Comparison of ENCODE assay signal across 11 cellular contexts in the genomic region with DNA sequence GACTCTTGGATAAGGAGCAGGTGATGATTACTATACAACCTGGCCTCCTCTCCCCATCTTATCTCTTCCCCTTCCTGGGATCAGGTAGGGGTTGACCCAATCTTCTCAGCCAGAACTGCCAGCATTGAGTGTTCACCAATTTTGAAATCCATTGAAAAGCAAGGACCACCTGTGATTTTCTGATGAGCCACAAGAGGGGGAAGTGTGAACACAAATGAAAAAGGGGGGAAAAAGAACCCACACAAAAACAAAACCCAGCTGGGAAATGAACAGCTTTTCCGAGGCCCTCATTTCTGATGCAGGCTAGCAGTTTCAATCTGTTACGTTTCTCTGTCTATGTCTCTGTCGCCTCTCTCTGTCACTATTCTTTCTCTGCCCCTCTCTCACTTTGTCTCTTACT.
DNase-seq lines count a peak whose midpoint lies in the region; ATAC-seq and TF ChIP-seq lines count a peak whose summit lies in the region.
"Had no signal": no experiment of that assay in that cellular context is flagged by ENCODE, and none has a peak within 500 bp of the region (broad histone marks: within the 10 kb centered on the region; RNA-seq: fewer than 3 reads in every experiment).

No MANE protein-coding gene starts in this region.

- H3K4me3 ChIP-seq in cardiac fibroblast (replicated peaks in 1 of 2; ENCODE audit: low read depth in 2 of 2, low read length in 2 of 2): no peak overlapping the region
- H3K4me3 ChIP-seq: lung had no signal

- H3K4me1 Mint-ChIP-seq in activated T-cell treated with anti-CD3 and anti-CD28 coated beads, Interleukin-2, amount 50 U/mL, for 72 hours (ENCODE audit: low read depth): no peaks in the 10 kb centered on the region
- H3K4me1 Mint-ChIP-seq in activated naive CD8-positive, alpha-beta T cell treated with anti-CD3 and anti-CD28 coated beads for 36 hours: no peaks in the 10 kb centered on the region

- peaks cover 13% of the 10 kb centered on the region for H3K27me3 Mint-ChIP-seq in activated T-cell treated with anti-CD3 and anti-CD28 coated beads, Interleukin-2, amount 50 U/mL, for 72 hours (ENCODE audit: low read depth)
- peaks cover 18% of the 10 kb centered on the region for H3K27me3 Mint-ChIP-seq in activated naive CD8-positive, alpha-beta T cell treated with anti-CD3 and anti-CD28 coated beads for 36 hours
- H3K27me3 Mint-ChIP-seq: dendritic cell treated with granulocyte-macrophage colony-stimulating factor and Interleukin-4, amounts not matched to agents 40 ng/mL and 50 ng/mL, for 4 days had no signal

- no peak for ATAC-seq in activated T-cell treated with anti-CD3 and anti-CD28 coated beads, Interleukin-2, amount 50 U/mL, for 72 hours (replicated peaks in 1 of 2)

- DNase-seq in NCI-H1694 treated with DMSO at 0.1 percent for 48 hours (lab: John Stamatoyannopoulos, UW): peak; percentile 8
- no peak for DNase-seq in NCI-H1694 (lab: John Stamatoyannopoulos, UW)
- peak; percentile 28 for DNase-seq in NCI-H2107 (lab: John Stamatoyannopoulos, UW)
- DNase-seq in cardiac fibroblast (ENCODE audit: low read depth in 2 of 2): peak; percentile 10 to 12
- peak; percentile 68 for DNase-seq in retina
- DNase-seq in activated T-cell treated with anti-CD3 and anti-CD28 coated beads, Interleukin-2, amount 50 U/mL, for 72 hours: no peak
- DNase-seq in pons (ENCODE audit: low spot score): no peak
- DNase-seq in activated naive CD8-positive, alpha-beta T cell treated with anti-CD3 and anti-CD28 coated beads for 36 hours: no peak
- DNase-seq: AML-193 had no signal

- H3K4me3 Mint-ChIP-seq in activated T-cell treated with anti-CD3 and anti-CD28 coated beads, Interleukin-2, amount 50 U/mL, for 72 hours: no peak overlapping the region
- H3K4me3 Mint-ChIP-seq in activated naive CD8-positive, alpha-beta T cell treated with anti-CD3 and anti-CD28 coated beads for 36 hours: no peak overlapping the region
- H3K4me3 Mint-ChIP-seq: dendritic cell treated with granulocyte-macrophage colony-stimulating factor and Interleukin-4, amounts not matched to agents 40 ng/mL and 50 ng/mL, for 4 days had no signal

- no peak overlapping the region for H3K27ac Mint-ChIP-seq in activated T-cell treated with anti-CD3 and anti-CD28 coated beads, Interleukin-2, amount 50 U/mL, for 72 hours
- no peak overlapping the region for H3K27ac Mint-ChIP-seq in activated naive CD8-positive, alpha-beta T cell treated with anti-CD3 and anti-CD28 coated beads for 36 hours
- H3K27ac Mint-ChIP-seq: dendritic cell treated with granulocyte-macrophage colony-stimulating factor and Interleukin-4, amounts not matched to agents 40 ng/mL and 50 ng/mL, for 4 days had no signal

- H3K36me3 Mint-ChIP-seq in activated T-cell treated with anti-CD3 and anti-CD28 coated beads, Interleukin-2, amount 50 U/mL, for 72 hours (ENCODE audit: insufficient read depth in 2 of 2): no peaks in the 10 kb centered on the region
- no peaks in the 10 kb centered on the region for H3K36me3 Mint-ChIP-seq in activated naive CD8-positive, alpha-beta T cell treated with anti-CD3 and anti-CD28 coated beads for 36 hours

- H3K9me3 Mint-ChIP-seq in activated T-cell treated with anti-CD3 and anti-CD28 coated beads, Interleukin-2, amount 50 U/mL, for 72 hours: no peaks in the 10 kb centered on the region
- peaks cover 2% of the 10 kb centered on the region for H3K9me3 Mint-ChIP-seq in activated naive CD8-positive, alpha-beta T cell treated with anti-CD3 and anti-CD28 coated beads for 36 hours
- H3K9me3 Mint-ChIP-seq: dendritic cell treated with granulocyte-macrophage colony-stimulating factor and Interleukin-4, amounts not matched to agents 40 ng/mL and 50 ng/mL, for 4 days had no signal

- peak; percentile 20 for TF ChIP-seq CTCF in cardiac fibroblast (IDR thresholded peaks at IDR 0.05; ENCODE audit: low read depth, low read length)

Comparison
In these comparisons a context has a peak if more than half of its experiments do, and no peak if none do; other contexts are left out.
1. DNase-seq: peak in NCI-H1694 treated with DMSO at 0.1 percent for 48 hours (single experiment), NCI-H2107 (single experiment), cardiac fibroblast (2 of 2) and retina (single experiment); none in NCI-H1694 (single experiment), activated T-cell treated with anti-CD3 and anti-CD28 coated beads, Interleukin-2, amount 50 U/mL, for 72 hours (0 of 2), pons (single experiment) and activated naive CD8-positive, alpha-beta T cell treated with anti-CD3 and anti-CD28 coated beads for 36 hours (single experiment).